ENCODE assay signal across 8 cellular contexts in the genomic region with DNA sequence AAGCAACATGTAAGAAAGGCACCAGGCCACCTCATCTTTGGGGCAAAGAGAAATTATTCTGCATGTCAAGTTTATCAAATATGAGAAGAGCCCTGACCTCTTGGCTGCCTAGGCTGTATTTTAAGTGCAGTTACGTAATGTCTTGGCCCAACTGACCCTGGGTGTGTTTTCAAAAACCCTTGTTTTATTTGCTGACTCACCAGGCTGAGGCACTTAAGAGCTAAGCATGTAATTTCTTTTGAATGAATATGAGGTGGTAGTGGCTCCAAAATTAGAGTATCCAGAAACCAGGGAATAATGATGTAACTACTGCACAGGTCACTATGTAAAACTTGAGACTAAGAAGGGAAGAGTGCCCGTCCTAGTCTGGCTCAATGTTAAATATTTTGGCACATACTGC. TPM values are rescaled to one million over a fixed set of nuclear protein-coding genes. Genes with fewer than 3 reads are reported as not detected.
DNase-seq lines count a peak whose midpoint lies in the region; ATAC-seq, FAIRE-seq and TF ChIP-seq lines count a peak whose summit lies in the region.

No MANE protein-coding gene starts in this region.

- 45 to 56% (median 50%) methylated on average over 2 of the region's 2 CpGs for WGBS in small intestine, 3 donors

- peak; percentile 87 for DNase-seq in BJ (ENCODE audit: low read depth)
- peak; percentile 18 for DNase-seq in NCI-H2196 (lab: John Stamatoyannopoulos, UW; ENCODE audit: unreplicated experiment)
- peak; percentile 75 for DNase-seq in choroid plexus epithelial cell (ENCODE audit: low read depth)
- peak; percentile 25 for DNase-seq in mucosa of gallbladder (ENCODE audit: low spot score)
- DNase-seq in T-helper 2 cell, result no peak
- DNase-seq in small intestine, result no peak

- TF ChIP-seq CTCF in BJ (IDR thresholded peaks at IDR 0.05; ENCODE audit: insufficient read depth, low read depth, low read length), result no peak
- TF ChIP-seq CTCF in choroid plexus epithelial cell (conservative IDR thresholded peaks at IDR 0.05; ENCODE audit: low read depth, low read length), result no peak

- FAIRE-seq in small intestine (lab: Jason Lieb, UNC), result no peak

- H3K27me3 ChIP-seq in BJ (ENCODE audit: control insufficient read depth, insufficient read depth, low read length) (no peaks in the 10 kb centered on the region), small intestine (ENCODE audit: control insufficient read depth in 2 of 2, insufficient read depth in 2 of 2, low read length in 2 of 2) (no peaks in the 10 kb centered on the region)

- no peak overlapping the region for H3K27ac ChIP-seq in small intestine (ENCODE audit: low read depth in 1 of 2, low read length in 1 of 2)

- H3K4me1 ChIP-seq in small intestine (ENCODE audit: control insufficient read depth in 2 of 2, insufficient read depth in 1 of 2, low read depth in 1 of 2, low read length in 1 of 2), result no peaks in the 10 kb centered on the region

- H3K9me3 ChIP-seq in small intestine (ENCODE audit: control insufficient read depth, low read depth), result no peaks in the 10 kb centered on the region

- H3K36me3 ChIP-seq in BJ (ENCODE audit: control insufficient read depth, insufficient read depth, low read length) (no peaks in the 10 kb centered on the region), small intestine (ENCODE audit: control insufficient read depth in 2 of 2, insufficient read depth in 2 of 2, low read length in 2 of 2) (no peaks in the 10 kb centered on the region)

- H3K4me3 ChIP-seq in BJ (ENCODE audit: low read depth, low read length) (no peak overlapping the region), choroid plexus epithelial cell (ENCODE audit: low read depth, low read length) (no peak overlapping the region), small intestine (ENCODE audit: low read depth in 1 of 2, low read length in 2 of 2) (no peak overlapping the region)

- CTCF ChIA-PET in BJ (lab: Yijun Ruan, JAX), result interaction anchor here (0.9 kb wide), 1 partner anchor 11 kb away, joined by 3 read pairs; no protein-coding TSS in a partner anchor

- POLR2A ChIA-PET in BJ (lab: Charles Lee), result interaction anchor here (0.7 kb wide), 1 partner anchor 585 kb away, joined by 5 read pairs; no protein-coding TSS in a partner anchor

- ATAC-seq in GM18873 (IDR thresholded peaks at IDR 0.05; ENCODE audit: low FRiP score, unreplicated experiment), result no peak
- no peak for ATAC-seq in GM21529 (IDR thresholded peaks at IDR 0.05; ENCODE audit: unreplicated experiment)

RNA-seq across cellular contexts. Expression of gene PGPEP1L, which starts 24.3 kb away (rescaled TPM):
- 0.15 TPM in 2 replicates for polyA plus RNA-seq in BJ (2011; rRNA removed)
- polyA minus RNA-seq in BJ (2011; rRNA and poly(A)+ RNA removed), result 0.28 TPM in 1 of 2 replicates, not detected in the other
- total RNA-seq in mucosa of gallbladder, result 0.29 TPM
- under 1 TPM in 1 of 3 donors, not detected in 2; 0.12 TPM for polyA plus RNA-seq in small intestine

Comparison
In these comparisons a context has a peak if more than half of its experiments do, and no peak if none do; other contexts are left out.
1. DNase-seq: peak in BJ (single experiment), NCI-H2196 (single experiment), choroid plexus epithelial cell (single experiment) and mucosa of gallbladder (single experiment); none in T-helper 2 cell (0 of 5) and small intestine (single experiment).